ENCODE assay signal across 8 cellular contexts in the genomic region with DNA sequence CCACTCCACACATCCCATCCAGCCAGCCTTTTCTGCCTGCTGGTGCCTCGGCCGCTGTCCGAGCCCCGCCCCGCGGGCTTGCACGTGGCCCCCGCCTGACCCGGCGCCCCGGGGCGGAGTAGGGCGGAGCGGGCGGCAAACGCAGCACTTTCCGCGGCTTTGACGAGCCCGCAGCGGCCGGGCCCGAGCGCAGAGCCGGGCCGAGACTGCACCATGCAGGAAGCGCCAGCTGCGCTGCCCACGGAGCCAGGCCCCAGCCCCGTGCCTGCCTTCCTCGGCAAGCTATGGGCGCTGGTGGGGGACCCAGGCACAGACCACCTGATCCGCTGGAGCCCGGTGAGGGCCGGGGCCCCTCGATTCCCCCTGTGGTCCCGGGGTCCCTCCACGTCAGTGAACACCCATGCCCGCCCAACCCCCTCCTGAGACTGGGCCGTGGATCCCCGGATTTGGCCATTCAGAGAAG. TPM values are rescaled to one million over a fixed set of nuclear protein-coding genes. Genes with fewer than 3 reads are reported as not detected.
A peak's percentile ranks its signal among the peaks of the same experiment; 100 is the strongest.
DNase-seq lines count a peak whose midpoint lies in the region; ATAC-seq and TF ChIP-seq lines count a peak whose summit lies in the region.

HSF4 (plus strand) TSS at position 147 of the 463 bp plus-strand sequence; CDS start at position 214, 67 bp downstream.

- TF ChIP-seq CTCF in GM13976 (IDR thresholded peaks at IDR 0.05; ENCODE audit: borderline replicate concordance, control extremely low read depth, extremely low read depth, insufficient read depth, missing control alignments): no peak

- H3K9ac ChIP-seq in rectal smooth muscle tissue (ENCODE audit: low read length): no peak within 1 kb of the TSS

- peak within 1 kb of the TSS; percentile 67 for H3K27ac ChIP-seq in rectal smooth muscle tissue (ENCODE audit: low read depth, low read length)

- H3K27me3 Mint-ChIP-seq in activated naive CD4-positive, alpha-beta T cell treated with anti-CD3 and anti-CD28 coated beads for 36 hours (ENCODE audit: low read depth): peaks cover 56% of the 10 kb centered on the region
- H3K27me3 Mint-ChIP-seq in activated T-helper 1 cell treated with anti-CD3 and anti-CD28 coated beads, Interleukin-12 subunit alpha, Interleukin-12 subunit beta, Interleukin-2, Interleukin-4 antibody, amounts not matched to agents 30 ng/mL and 10 ng/mL and 1 ng/mL, durations not matched to agents 14 hours and 24 hours and 36 hours (ENCODE audit: insufficient read depth): peaks cover 16% of the 10 kb centered on the region

- ATAC-seq in left ventricle myocardium superior: peak; percentile 52

- intact Hi-C loops in activated naive CD4-positive, alpha-beta T cell treated with anti-CD3 and anti-CD28 coated beads for 36 hours (cut with micrococcal nuclease): no loop called here
- intact Hi-C loops in activated T-helper 1 cell treated with anti-CD3 and anti-CD28 coated beads, Interleukin-12 subunit alpha, Interleukin-12 subunit beta, Interleukin-2, Interleukin-4 antibody, amounts not matched to agents 30 ng/mL and 10 ng/mL and 1 ng/mL, durations not matched to agents 14 hours and 24 hours and 36 hours (cut with micrococcal nuclease): no loop called here
- intact Hi-C loops in left ventricle myocardium superior (cut with micrococcal nuclease): no loop called here

- H3K4me3 ChIP-seq in rectal smooth muscle tissue (ENCODE audit: low read length): peak within 1 kb of the TSS; percentile 57

- in situ Hi-C loops in GM13976 (cut with MboI; ENCODE audit: low sequenced_read_pairs, unreplicated experiment): loop anchor here (25.0 kb wide), 1 partner anchor 202 kb away; the partner anchor contains the start of gene CES3

- H3K4me3 Mint-ChIP-seq in activated naive CD4-positive, alpha-beta T cell treated with anti-CD3 and anti-CD28 coated beads for 36 hours: no peak within 1 kb of the TSS
- peak within 1 kb of the TSS; percentile 66 for H3K4me3 Mint-ChIP-seq in activated T-helper 1 cell treated with anti-CD3 and anti-CD28 coated beads, Interleukin-12 subunit alpha, Interleukin-12 subunit beta, Interleukin-2, Interleukin-4 antibody, amounts not matched to agents 30 ng/mL and 10 ng/mL and 1 ng/mL, durations not matched to agents 14 hours and 24 hours and 36 hours

- peaks cover 35% of the 10 kb centered on the region for H3K27me3 ChIP-seq in rectal smooth muscle tissue (ENCODE audit: control insufficient read depth, insufficient read depth, low read length)

- CTCF ChIA-PET in activated naive CD4-positive, alpha-beta T cell treated with anti-CD3 and anti-CD28 coated beads for 36 hours (lab: Charles Lee): interaction anchor here (1.5 to 1.8 kb wide), 2 partner anchors 9 to 20 kb away, joined by 3 to 7 read pairs; no protein-coding TSS in a partner anchor

- no peaks in the 10 kb centered on the region for H3K36me3 ChIP-seq in rectal smooth muscle tissue (ENCODE audit: control insufficient read depth, insufficient read depth, low read length)

- H3K27ac Mint-ChIP-seq in activated naive CD4-positive, alpha-beta T cell treated with anti-CD3 and anti-CD28 coated beads for 36 hours: no peak within 1 kb of the TSS
- H3K27ac Mint-ChIP-seq in activated T-helper 1 cell treated with anti-CD3 and anti-CD28 coated beads, Interleukin-12 subunit alpha, Interleukin-12 subunit beta, Interleukin-2, Interleukin-4 antibody, amounts not matched to agents 30 ng/mL and 10 ng/mL and 1 ng/mL, durations not matched to agents 14 hours and 24 hours and 36 hours: peak within 1 kb of the TSS; percentile 52

- no peaks in the 10 kb centered on the region for H3K9me3 Mint-ChIP-seq in activated naive CD4-positive, alpha-beta T cell treated with anti-CD3 and anti-CD28 coated beads for 36 hours
- no peaks in the 10 kb centered on the region for H3K9me3 Mint-ChIP-seq in activated T-helper 1 cell treated with anti-CD3 and anti-CD28 coated beads, Interleukin-12 subunit alpha, Interleukin-12 subunit beta, Interleukin-2, Interleukin-4 antibody, amounts not matched to agents 30 ng/mL and 10 ng/mL and 1 ng/mL, durations not matched to agents 14 hours and 24 hours and 36 hours

- H3K4me1 ChIP-seq in rectal smooth muscle tissue (ENCODE audit: control insufficient read depth, insufficient read depth, low read length): peaks cover 19% of the 10 kb centered on the region

- no peak for DNase-seq in activated naive CD4-positive, alpha-beta T cell treated with anti-CD3 and anti-CD28 coated beads for 36 hours
- no peak for DNase-seq in activated naive CD4-positive, alpha-beta T cell treated with anti-CD3 and anti-CD28 coated beads, Interleukin-2, amount 50 U/mL, for 16 hours
- no peak for DNase-seq in activated T-helper 1 cell treated with anti-CD3 and anti-CD28 coated beads, Interleukin-12 subunit alpha, Interleukin-12 subunit beta, Interleukin-2, Interleukin-4 antibody, amounts not matched to agents 30 ng/mL and 10 ng/mL and 1 ng/mL, durations not matched to agents 14 hours and 24 hours and 36 hours (ENCODE audit: low spot score)
- peak; percentile 90 for DNase-seq in left ventricle myocardium superior
- DNase-seq in GM13976 (ENCODE audit: low spot score): no peak
- no peak for DNase-seq in activated CD4-positive, CD25-positive, alpha-beta regulatory T cell (lab: John Stamatoyannopoulos, UW)
- no peak for DNase-seq in stimulated activated CD4-positive, alpha-beta T cell treated with anti-CD3 and anti-CD28 coated beads, Interleukin-2, amount 100 ng/mL, for 24 hours

- peaks cover 3% of the 10 kb centered on the region for H3K36me3 Mint-ChIP-seq in activated naive CD4-positive, alpha-beta T cell treated with anti-CD3 and anti-CD28 coated beads for 36 hours (ENCODE audit: low read depth)
- H3K36me3 Mint-ChIP-seq in activated T-helper 1 cell treated with anti-CD3 and anti-CD28 coated beads, Interleukin-12 subunit alpha, Interleukin-12 subunit beta, Interleukin-2, Interleukin-4 antibody, amounts not matched to agents 30 ng/mL and 10 ng/mL and 1 ng/mL, durations not matched to agents 14 hours and 24 hours and 36 hours (ENCODE audit: low read depth): peaks cover 8% of the 10 kb centered on the region

- peaks cover 29% of the 10 kb centered on the region for H3K4me1 Mint-ChIP-seq in activated naive CD4-positive, alpha-beta T cell treated with anti-CD3 and anti-CD28 coated beads for 36 hours (ENCODE audit: low read depth)
- H3K4me1 Mint-ChIP-seq in activated T-helper 1 cell treated with anti-CD3 and anti-CD28 coated beads, Interleukin-12 subunit alpha, Interleukin-12 subunit beta, Interleukin-2, Interleukin-4 antibody, amounts not matched to agents 30 ng/mL and 10 ng/mL and 1 ng/mL, durations not matched to agents 14 hours and 24 hours and 36 hours (ENCODE audit: low read depth): peaks cover 36% of the 10 kb centered on the region

RNA-seq across cellular contexts. Expression of gene HSF4, which starts in this region (rescaled TPM):
- total RNA-seq in activated naive CD4-positive, alpha-beta T cell treated with anti-CD3 and anti-CD28 coated beads for 36 hours: 10 to 100 TPM; 11.1 to 12.3 TPM
- 30.3 and 36.8 TPM in 2 replicates for total RNA-seq in activated T-helper 1 cell treated with anti-CD3 and anti-CD28 coated beads, Interleukin-12 subunit alpha, Interleukin-12 subunit beta, Interleukin-2, Interleukin-4 antibody, amounts not matched to agents 30 ng/mL and 10 ng/mL and 1 ng/mL, durations not matched to agents 14 hours and 24 hours and 36 hours
- 71.0 TPM for total RNA-seq in left ventricle myocardium superior
